Comparison of ENCODE assay signal across 32 cellular contexts in genomic region chrY:9018401-9018800, GRCh38.
DNase-seq lines count a peak whose midpoint lies in the region; ATAC-seq and TF ChIP-seq lines count a peak whose summit lies in the region.
"Had no signal": no experiment of that assay in that cellular context is flagged by ENCODE, and none has a peak within 500 bp of the region (broad histone marks: within the 10 kb centered on the region; RNA-seq: fewer than 3 reads in every experiment).

No MANE protein-coding gene starts in this region.

- ATAC-seq in T-helper 17 cell (no peak), HG02571 (IDR thresholded peaks at IDR 0.05; ENCODE audit: unreplicated experiment) (no peak)
- ATAC-seq: A549; CD8-positive, alpha-beta T cell had no signal

- H3K4me3 Mint-ChIP-seq in T-helper 17 cell: no peak overlapping the region
- H3K4me3 Mint-ChIP-seq: B cell; CD14-positive monocyte; CD4-positive, alpha-beta memory T cell; CD4-positive, alpha-beta T cell; CD4-positive, CD25-positive, alpha-beta regulatory T cell; CD8-positive, alpha-beta memory T cell; CD8-positive, alpha-beta T cell had no signal

- no peak for TF ChIP-seq POLR2A in transverse colon (IDR thresholded peaks at IDR 0.05)

- H3K27me3 ChIP-seq in transverse colon: no peaks in the 10 kb centered on the region
- H3K27me3 ChIP-seq: BE2C; BLaER1; BLaER1 treated with 17β-estradiol and CSF1 and Interleukin-3, amounts not matched to agents 10 nM and 100 nM had no signal

- H3K4me1 Mint-ChIP-seq in T-helper 17 cell: no peaks in the 10 kb centered on the region
- H3K4me1 Mint-ChIP-seq: B cell; CD14-positive monocyte; CD4-positive, alpha-beta memory T cell; CD4-positive, CD25-positive, alpha-beta regulatory T cell; CD8-positive, alpha-beta memory T cell had no signal

- intact Hi-C loops in transverse colon (cut with DNase I; ENCODE audit: low total_unique reads): no loop called here

- in situ Hi-C loops in G401 (cut with HindIII; ENCODE audit: low sequenced_read_pairs): no loop called here
- in situ Hi-C loops in transverse colon (cut with MboI; ENCODE audit: low pct_ligation_motif_present in 1 of 4, low pct_unique_long_range_greater_than_20kb in 1 of 4, low sequenced_read_pairs in 3 of 4): no loop called here

- H3K4me3 ChIP-seq in transverse colon: no peak overlapping the region
- H3K4me3 ChIP-seq: A549; BLaER1; BLaER1 treated with 17β-estradiol and CSF1 and Interleukin-3, amounts not matched to agents 10 nM and 100 nM had no signal

- no peak overlapping the region for H3K27ac Mint-ChIP-seq in T-helper 17 cell
- H3K27ac Mint-ChIP-seq: B cell; CD14-positive monocyte; CD4-positive, alpha-beta memory T cell; CD4-positive, alpha-beta T cell; CD4-positive, CD25-positive, alpha-beta regulatory T cell; CD8-positive, alpha-beta memory T cell; CD8-positive, alpha-beta T cell had no signal

- H3K9me3 ChIP-seq in T-helper 17 cell (ENCODE audit: control insufficient read depth, low read length, poor library complexity, severe bottlenecking): no peaks in the 10 kb centered on the region
- H3K9me3 ChIP-seq in transverse colon: no peaks in the 10 kb centered on the region
- H3K9me3 ChIP-seq: A549; BE2C; BLaER1; BLaER1 treated with 17β-estradiol and CSF1 and Interleukin-3, amounts not matched to agents 10 nM and 100 nM; Caco-2 had no signal

- no peaks in the 10 kb centered on the region for H3K36me3 Mint-ChIP-seq in T-helper 17 cell (ENCODE audit: low read depth)
- H3K36me3 Mint-ChIP-seq: CD14-positive monocyte; CD4-positive, alpha-beta memory T cell; CD4-positive, CD25-positive, alpha-beta regulatory T cell; CD8-positive, alpha-beta memory T cell; CD8-positive, alpha-beta T cell had no signal

- no peak for TF ChIP-seq EP300 in transverse colon (IDR thresholded peaks at IDR 0.05; ENCODE audit: low read depth)

- WGBS in transverse colon (ENCODE audit: low coverage in 1 of 2), 2 donors: no CpG with 5 or more reads among the region's 1 CpG

- no peaks in the 10 kb centered on the region for H3K27me3 Mint-ChIP-seq in T-helper 17 cell
- H3K27me3 Mint-ChIP-seq: B cell; CD4-positive, alpha-beta memory T cell; CD4-positive, alpha-beta T cell; CD4-positive, CD25-positive, alpha-beta regulatory T cell; CD8-positive, alpha-beta memory T cell had no signal

- no peaks in the 10 kb centered on the region for H3K4me1 ChIP-seq in transverse colon
- H3K4me1 ChIP-seq: A549; BE2C; BLaER1; BLaER1 treated with 17β-estradiol and CSF1 and Interleukin-3, amounts not matched to agents 10 nM and 100 nM; Caco-2 had no signal

- no peak for TF ChIP-seq CTCF in transverse colon (IDR thresholded peaks at IDR 0.05)

- H3K27ac ChIP-seq in transverse colon: no peak overlapping the region
- H3K27ac ChIP-seq: 22Rv1; A549; BLaER1; BLaER1 treated with 17β-estradiol and CSF1 and Interleukin-3, amounts not matched to agents 10 nM and 100 nM; C4-2B had no signal

- DNase-seq in G401 (ENCODE audit: low spot score) (peak; percentile 75), cerebellar cortex (ENCODE audit: low spot score) (peak; percentile 63), cerebellum (ENCODE audit: low spot score) (peak; percentile 27), T-helper 17 cell (no peak), transverse colon (no peak)
- DNase-seq: 8988T; ACHN; AML-193; BE2C; Caco-2; Calu3; CD4-positive, alpha-beta memory T cell; CD4-positive, alpha-beta T cell; CD4-positive, CD25-positive, alpha-beta regulatory T cell; CD8-positive, alpha-beta memory T cell; CD8-positive, alpha-beta T cell; COR-L47; DMS 273 treated with DMSO at 0.1 percent for 48 hours; DMS153; DMS53; DMS79; DMS79 treated with DMSO at 0.1 percent for 48 hours; DND-41; EL had no signal

- no peaks in the 10 kb centered on the region for H3K36me3 ChIP-seq in transverse colon
- H3K36me3 ChIP-seq: BE2C; BLaER1; BLaER1 treated with 17β-estradiol and CSF1 and Interleukin-3, amounts not matched to agents 10 nM and 100 nM had no signal

Comparison
In these comparisons a context has a peak if more than half of its experiments do, and no peak if none do; other contexts are left out.
1. DNase-seq: peak in G401 (single experiment), cerebellar cortex (single experiment) and cerebellum (single experiment); none in T-helper 17 cell (0 of 3) and transverse colon (single experiment).